ENCODE assay signal across 13 cellular contexts in genomic region chr3:3686907-3687648, GRCh38.
A peak's percentile ranks its signal among the peaks of the same experiment; 100 is the strongest.
DNase-seq lines count a peak whose midpoint lies in the region; ATAC-seq, FAIRE-seq and TF ChIP-seq lines count a peak whose summit lies in the region.
"Had no signal": no experiment of that assay in that cellular context is flagged by ENCODE, and none has a peak within 500 bp of the region (broad histone marks: within the 10 kb centered on the region; RNA-seq: fewer than 3 reads in every experiment).

No MANE protein-coding gene starts in this region.

- no peaks in the 10 kb centered on the region for H3K79me2 ChIP-seq in GM12878 (ENCODE audit: control insufficient read depth, insufficient read depth, low read length)

- TF ChIP-seq RAD21 in GM12878 (IDR thresholded peaks at IDR 0.05; ENCODE audit: insufficient read depth, low read depth, low read length) = no peak

- H3K27me3 Mint-ChIP-seq in stimulated activated naive B cell treated with anti-CD40 and anti-IgM and Interleukin-4, amounts not matched to agents 10 μg/mL and 1 μg/mL and 100 μg/mL, for 72 hours = no peaks in the 10 kb centered on the region
- no peaks in the 10 kb centered on the region for H3K27me3 Mint-ChIP-seq in MCF 10A (ENCODE audit: insufficient read depth, unreplicated experiment)
- H3K27me3 Mint-ChIP-seq: CD8-positive, alpha-beta memory T cell had no signal

- H3K9ac ChIP-seq in GM12878 (ENCODE audit: control insufficient read depth, insufficient read depth, low read length) = no peak overlapping the region

- no peak overlapping the region for H3K4me2 ChIP-seq in GM12878 (ENCODE audit: control insufficient read depth, insufficient read depth)

- H2AFZ ChIP-seq in GM12878 (ENCODE audit: control insufficient read depth, low read depth, low read length) = no peak overlapping the region

- CTCF ChIA-PET in GM12878 (lab: Yijun Ruan, JAX) = no interaction called here
- CTCF ChIA-PET in MCF 10A (lab: Yijun Ruan, JAX) = no interaction called here

- POLR2A ChIA-PET in GM12878 (lab: Charles Lee) = no interaction called here
- POLR2A ChIA-PET in MCF 10A (lab: Yijun Ruan, JAX) = no interaction called here

- no peaks in the 10 kb centered on the region for H4K20me1 ChIP-seq in GM12878 (ENCODE audit: control insufficient read depth, insufficient read depth)

- H3K27ac Mint-ChIP-seq in stimulated activated naive B cell treated with anti-CD40 and anti-IgM and Interleukin-4, amounts not matched to agents 10 μg/mL and 1 μg/mL and 100 μg/mL, for 72 hours = peak overlapping the region; percentile 80
- no peak overlapping the region for H3K27ac Mint-ChIP-seq in MCF 10A (ENCODE audit: low read depth, unreplicated experiment)
- H3K27ac Mint-ChIP-seq: CD8-positive, alpha-beta memory T cell; HFFc6 had no signal

- peaks cover 4 to 13% of the 10 kb centered on the region in 2 donors for H3K4me1 Mint-ChIP-seq in stimulated activated naive B cell treated with anti-CD40 and anti-IgM and Interleukin-4, amounts not matched to agents 10 μg/mL and 1 μg/mL and 100 μg/mL, for 72 hours
- no peaks in the 10 kb centered on the region for H3K4me1 Mint-ChIP-seq in MCF 10A (ENCODE audit: insufficient read depth, unreplicated experiment)
- H3K4me1 Mint-ChIP-seq: CD8-positive, alpha-beta memory T cell had no signal

- SMC1A ChIA-PET in GM12878 (lab: Charles Lee; ENCODE audit: uncharacterized antibody, unreplicated experiment) = interaction anchor here (0.8 to 1.0 kb wide), 2 partner anchors 11 to 19 kb away, joined by 3 read pairs; no protein-coding TSS in a partner anchor

- no peak for FAIRE-seq in GM12878 (lab: Jason Lieb, UNC)
- FAIRE-seq: HTR-8/SVneo had no signal

- BruUV-seq in GM12878 (replicated peaks; lab: Mats Ljungman, UMichigan) = no TSS peak
- no TSS peak for BruUV-seq in MCF 10A (replicated peaks; lab: Mats Ljungman, UMichigan)

- H3K36me3 ChIP-seq in GM12878 (ENCODE audit: control insufficient read depth in 2 of 2, insufficient read depth in 2 of 2, low read length in 1 of 2) = no peaks in the 10 kb centered on the region

- H3K9me3 ChIP-seq in GM12878 (replicated peaks; ENCODE audit: control insufficient read depth, insufficient read depth, low read length) = no peaks in the 10 kb centered on the region
- H3K9me3 ChIP-seq: Caco-2 had no signal

- intact Hi-C loops in GM12878 (cut with micrococcal nuclease; ENCODE audit: unreplicated experiment) (no loop called here), MCF 10A (cut with micrococcal nuclease) (no loop called here), posterior vena cava (cut with DNase I) (no loop called here)

- ATAC-seq in GM12878 = no peak
- ATAC-seq in stimulated activated naive B cell treated with anti-CD40 and anti-IgM and Interleukin-4, amounts not matched to agents 10 μg/mL and 1 μg/mL and 100 μg/mL, for 72 hours (replicated peaks) = peak; percentile 89 to 91

- no peak overlapping the region for H3K4me3 ChIP-seq in GM12878

- RAD21 ChIA-PET in GM12878 (lab: Charles Lee; ENCODE audit: unreplicated experiment) = no interaction called here

- H3K4me1 ChIP-seq in GM12878 (ENCODE audit: control insufficient read depth, insufficient read depth, low read length) = no peaks in the 10 kb centered on the region
- H3K4me1 ChIP-seq: Caco-2 had no signal

- no peak for TF ChIP-seq CTCF in C4-2B (conservative IDR thresholded peaks at IDR 0.05)
- TF ChIP-seq CTCF in GM12878 (IDR thresholded peaks at IDR 0.05 in 2 of 3, conservative IDR thresholded peaks at IDR 0.05 in 1 of 3; ENCODE audit: control insufficient read depth in 2 of 3, extremely low read depth in 1 of 3, insufficient read depth in 1 of 3, low read depth in 3 of 3, low read length in 3 of 3) = no peak
- no peak for TF ChIP-seq CTCF in MCF 10A (IDR thresholded peaks at IDR 0.05; ENCODE audit: unreplicated experiment)

- H3K27ac ChIP-seq in C4-2B (peak overlapping the region; percentile 63; the same call in 1 of the 2 replicates), GM12878 (ENCODE audit: control insufficient read depth, insufficient read depth) (no peak overlapping the region)

- TF ChIP-seq EP300 in GM12878 (IDR thresholded peaks at IDR 0.05; ENCODE audit: borderline replicate concordance in 1 of 2, control insufficient read depth in 1 of 2, low read depth in 2 of 2, low read length in 2 of 2) = no peak

- H3K27me3 ChIP-seq in GM12878 (replicated peaks in 1 of 2; ENCODE audit: control insufficient read depth in 2 of 2, insufficient read depth in 2 of 2, low read length in 1 of 2) = no peaks in the 10 kb centered on the region

- in situ Hi-C loops in GM12878 (cut with MboI) = no loop called here

- H3K9me3 Mint-ChIP-seq in stimulated activated naive B cell treated with anti-CD40 and anti-IgM and Interleukin-4, amounts not matched to agents 10 μg/mL and 1 μg/mL and 100 μg/mL, for 72 hours = peaks cover 6 to 8% of the 10 kb centered on the region in 2 donors
- H3K9me3 Mint-ChIP-seq in MCF 10A (ENCODE audit: unreplicated experiment) = no peaks in the 10 kb centered on the region

- DNase-seq in MV-4-11 (lab: John Stamatoyannopoulos, UW) = peak; percentile 87
- DNase-seq in GM12878 (ENCODE audit: low read depth, low spot score) = no peak
- no peak for DNase-seq in stimulated activated naive B cell treated with anti-CD40 and anti-IgM and Interleukin-4, amounts not matched to agents 10 μg/mL and 1 μg/mL and 100 μg/mL, for 72 hours
- DNase-seq in MCF 10A (ENCODE audit: unreplicated experiment) = no peak
- no peak for DNase-seq in posterior vena cava (ENCODE audit: low spot score)
- DNase-seq: Caco-2; CD8-positive, alpha-beta memory T cell; DND-41; GDM1; HCEC 1CT; HFFc6 had no signal

- TF ChIP-seq POLR2A in GM12878 (IDR thresholded peaks at IDR 0.05; ENCODE audit: low read depth, low read length) = no peak

- peak overlapping the region in 1 of 2 donors; percentile 21 for H3K4me3 Mint-ChIP-seq in stimulated activated naive B cell treated with anti-CD40 and anti-IgM and Interleukin-4, amounts not matched to agents 10 μg/mL and 1 μg/mL and 100 μg/mL, for 72 hours
- H3K4me3 Mint-ChIP-seq in MCF 10A (ENCODE audit: unreplicated experiment) = no peak overlapping the region
- H3K4me3 Mint-ChIP-seq: CD8-positive, alpha-beta memory T cell; HFFc6 had no signal

- WGBS in GM12878 (ENCODE audit: insufficient coverage, insufficient replicate concordance, low lambda C conversion rate, missing lambda C conversion rate) = 4% methylated on average over 3 of the region's 3 CpGs

- peaks cover 4 to 7% of the 10 kb centered on the region in 2 donors for H3K36me3 Mint-ChIP-seq in stimulated activated naive B cell treated with anti-CD40 and anti-IgM and Interleukin-4, amounts not matched to agents 10 μg/mL and 1 μg/mL and 100 μg/mL, for 72 hours
- no peaks in the 10 kb centered on the region for H3K36me3 Mint-ChIP-seq in MCF 10A (ENCODE audit: insufficient read depth, unreplicated experiment)
- H3K36me3 Mint-ChIP-seq: CD8-positive, alpha-beta memory T cell had no signal

TF ChIP-seq in GM12878, 131 proteins besides CTCF, POLR2A, EP300 and RAD21:
- 0 out of 2 replicates have a peak, but pooled peaks have one; percentile 4 for TF ChIP-seq SPI1 (IDR thresholded peaks at IDR 0.05; ENCODE audit: borderline replicate concordance, insufficient read depth, low read depth, low read length)
- TF ChIP-seq CHD1 (IDR thresholded peaks at IDR 0.05; ENCODE audit: low read depth, low read length) = no peak
- no peak for TF ChIP-seq CEBPZ (IDR thresholded peaks at IDR 0.05; ENCODE audit: low read depth, low read length)
